12 cellular contexts compared by ENCODE assay signal in the genomic region with DNA sequence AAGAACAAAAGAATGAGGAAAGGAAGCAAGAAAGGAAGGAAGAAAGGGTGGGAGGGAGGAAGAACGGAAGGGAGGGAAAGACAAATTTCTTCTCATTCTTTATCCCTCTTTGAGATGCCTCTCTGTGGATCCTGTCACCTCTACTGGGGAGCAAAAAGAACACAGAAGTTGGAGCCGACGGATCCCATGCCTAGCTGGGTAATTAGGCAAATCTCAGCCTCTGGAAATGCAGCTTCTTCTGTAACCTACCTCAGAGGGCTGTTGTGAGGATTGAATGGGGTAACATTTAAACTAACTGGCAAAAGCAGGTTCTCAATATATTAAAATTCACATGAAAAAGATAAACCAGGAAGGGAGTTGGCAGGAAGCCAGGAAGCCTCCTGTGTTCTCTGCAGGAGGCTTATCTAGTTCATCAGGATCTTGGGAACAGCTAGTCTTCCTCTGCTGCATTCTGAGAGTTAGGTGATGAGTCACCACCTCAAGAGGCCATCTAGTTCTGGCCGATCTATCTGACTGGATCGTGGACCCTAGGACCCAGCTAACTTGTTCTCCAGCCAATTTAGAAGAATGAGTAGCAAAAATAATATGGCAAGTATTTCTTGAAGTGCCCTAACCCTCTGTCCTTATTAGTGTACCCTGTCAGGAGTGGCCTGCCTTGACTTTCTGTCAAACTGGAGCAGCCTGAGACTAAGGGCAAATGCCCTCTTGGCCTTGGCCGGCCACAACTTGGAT. TPM values are rescaled to one million over a fixed set of nuclear protein-coding genes. Genes with fewer than 3 reads are reported as not detected.
DNase-seq lines count a peak whose midpoint lies in the region; ATAC-seq and TF ChIP-seq lines count a peak whose summit lies in the region.
"Had no signal": no experiment of that assay in that cellular context is flagged by ENCODE, and none has a peak within 500 bp of the region (broad histone marks: within the 10 kb centered on the region; RNA-seq: fewer than 3 reads in every experiment).

No MANE protein-coding gene starts in this region.

- ATAC-seq in stimulated activated naive CD8-positive, alpha-beta T cell treated with anti-CD3 and anti-CD28 coated beads, Interleukin-15, Interleukin-2, amounts not matched to agents 100 U/mL and 50 U/mL, for 24 hours = no peak
- ATAC-seq in GM19023 (IDR thresholded peaks at IDR 0.05; ENCODE audit: unreplicated experiment) = no peak

- no peaks in the 10 kb centered on the region for H3K27me3 ChIP-seq in BE2C
- H3K27me3 ChIP-seq: heart left ventricle, SJSA1 had no signal

- H3K27ac ChIP-seq in VCaP = peak overlapping the region; percentile 66
- H3K27ac ChIP-seq: heart left ventricle, SJSA1 had no signal

- no peaks in the 10 kb centered on the region for H3K36me3 ChIP-seq in BE2C
- H3K36me3 ChIP-seq: heart left ventricle, SJSA1 had no signal

- TF ChIP-seq CTCF in BE2C (IDR thresholded peaks at IDR 0.05; ENCODE audit: low read depth, low read length) (no peak), VCaP (conservative IDR thresholded peaks at IDR 0.05) (no peak)

- H3K4me1 ChIP-seq in BE2C = no peaks in the 10 kb centered on the region
- H3K4me1 ChIP-seq: SJSA1 had no signal

- DNase-seq in BE2C (peak; percentile 26), HT-29 (ENCODE audit: low spot score) (peak; percentile 58), islet precursor cell (peak; percentile 76), NCI-H187 treated with DMSO at 0.1 percent for 48 hours (lab: John Stamatoyannopoulos, UW) (no peak), ecto neural progenitor cell (ENCODE audit: low spot score) (no peak)
- no peak for DNase-seq in stimulated activated naive CD8-positive, alpha-beta T cell treated with anti-CD3 and anti-CD28 coated beads, Interleukin-15, Interleukin-2, amounts not matched to agents 100 U/mL and 50 U/mL, for 24 hours
- DNase-seq: activated effector memory CD4-positive, alpha-beta T cell treated with Interleukin-2 at 50 U/mL for 16 hours had no signal

- H3K4me3 ChIP-seq in BE2C (ENCODE audit: low read depth, low read length) = no peak overlapping the region
- H3K4me3 ChIP-seq: heart left ventricle, SJSA1 had no signal

- no peaks in the 10 kb centered on the region for H3K9me3 ChIP-seq in BE2C
- H3K9me3 ChIP-seq: heart left ventricle, SJSA1 had no signal

RNA-seq across cellular contexts. Expression of a gene that starts 15.2 kb away (rescaled TPM):
- polyA plus RNA-seq in BE2C (2012; ENCODE audit: insufficient read depth, insufficient read length, low read depth) = not detected
- not detected in 2 replicates for total RNA-seq in HT-29 (2014; rRNA removed; shearing (Covaris generic))
- total RNA-seq: heart left ventricle, right cardiac atrium, SJSA1 had no signal
- polyA plus RNA-seq: heart left ventricle, right cardiac atrium had no signal

Comparison
In these comparisons a context has a peak if more than half of its experiments do, and no peak if none do; other contexts are left out.
1. DNase-seq: peak in BE2C (single experiment), HT-29 (single experiment) and islet precursor cell (single experiment); none in stimulated activated naive CD8-positive, alpha-beta T cell treated with anti-CD3 and anti-CD28 coated beads, Interleukin-15, Interleukin-2, amounts not matched to agents 100 U/mL and 50 U/mL, for 24 hours (single experiment), NCI-H187 treated with DMSO at 0.1 percent for 48 hours (single experiment) and ecto neural progenitor cell (single experiment).